In genomic region chr16:31080756-31081419, GRCh38 we compare ENCODE assay signal across 26 cellular contexts. TPM values are rescaled to one million over a fixed set of nuclear protein-coding genes. Genes with fewer than 3 reads are reported as not detected.
DNase-seq lines count a peak whose midpoint lies in the region; ATAC-seq, FAIRE-seq and TF ChIP-seq lines count a peak whose summit lies in the region.
"Had no signal": no experiment of that assay in that cellular context is flagged by ENCODE, and none has a peak within 500 bp of the region (broad histone marks: within the 10 kb centered on the region; RNA-seq: fewer than 3 reads in every experiment).

No MANE protein-coding gene starts in this region.

- intact Hi-C loops in HepG2 (cut with micrococcal nuclease; ENCODE audit: unreplicated experiment): no loop called here

- DNase-seq in activated naive CD4-positive, alpha-beta T cell treated with anti-CD3 and anti-CD28 coated beads, Interleukin-2, amount 10 ng/mL, durations not matched to agents 7 days and 5 days: no peak
- no peak for DNase-seq in activated naive CD4-positive, alpha-beta T cell treated with anti-CD3 and anti-CD28 coated beads, Interleukin-2, amount 50 U/mL, for 16 hours
- DNase-seq in MV-4-11 (lab: John Stamatoyannopoulos, UW): peak; percentile 83
- DNase-seq in HepG2 (ENCODE audit: low spot score): no peak
- no peak for DNase-seq in frontal cortex (ENCODE audit: low spot score in 2 of 2)
- DNase-seq in T1000 (lab: John Stamatoyannopoulos, UW): no peak
- DNase-seq: ACHN; activated effector memory CD4-positive, alpha-beta T cell treated with Interleukin-2 at 50 U/mL for 16 hours; BE2C; cerebellar nuclear complex; DMS79; GDM1; KBM-7; left lung; MG63; NCI-H146; NCI-H446 treated with DMSO at 0.1 percent for 48 hours; NCI-H82; SIG-M5; small intestine; stimulated activated CD4-positive, alpha-beta T cell treated with anti-CD3 and anti-CD28 coated beads, Interleukin-1b, Interleukin-23, amount 100 ng/mL, for 48 hours; stimulated activated CD8-positive, alpha-beta memory T cell treated with anti-CD3 and anti-CD28 coated beads, Interleukin-4, amount 100 ng/mL, for 48 hours had no signal

- peaks cover 15% of the 10 kb centered on the region for H3K4me1 Mint-ChIP-seq in activated naive CD4-positive, alpha-beta T cell treated with anti-CD3 and anti-CD28 coated beads, Interleukin-2, amount 10 ng/mL, durations not matched to agents 7 days and 5 days
- peaks cover 47% of the 10 kb centered on the region for H3K4me1 Mint-ChIP-seq in stimulated activated memory B cell treated with anti-CD40 and anti-IgM and Interleukin-4, amounts not matched to agents 10 μg/mL and 1 μg/mL and 100 μg/mL, for 72 hours
- no peaks in the 10 kb centered on the region for H3K4me1 Mint-ChIP-seq in activated T-helper 17 cell treated with anti-CD3 and anti-CD28 coated beads, Interleukin-2, amount 50 U/mL, for 72 hours
- H3K4me1 Mint-ChIP-seq: WTC11 had no signal

- H3K27me3 Mint-ChIP-seq in activated naive CD4-positive, alpha-beta T cell treated with anti-CD3 and anti-CD28 coated beads, Interleukin-2, amount 10 ng/mL, durations not matched to agents 7 days and 5 days: no peaks in the 10 kb centered on the region
- no peaks in the 10 kb centered on the region for H3K27me3 Mint-ChIP-seq in stimulated activated memory B cell treated with anti-CD40 and anti-IgM and Interleukin-4, amounts not matched to agents 10 μg/mL and 1 μg/mL and 100 μg/mL, for 72 hours
- no peaks in the 10 kb centered on the region for H3K27me3 Mint-ChIP-seq in activated T-helper 17 cell treated with anti-CD3 and anti-CD28 coated beads, Interleukin-2, amount 50 U/mL, for 72 hours
- H3K27me3 Mint-ChIP-seq: type B pancreatic cell had no signal

- peaks cover 30 to 53% of the 10 kb centered on the region in 2 experiments for H3K36me3 ChIP-seq in HepG2 (replicated peaks in 1 of 2; ENCODE audit: control insufficient read depth in 1 of 2, insufficient read depth in 2 of 2, low read length in 2 of 2)

- CTCF ChIA-PET in activated naive CD4-positive, alpha-beta T cell treated with anti-CD3 and anti-CD28 coated beads, Interleukin-2, amount 10 ng/mL, durations not matched to agents 7 days and 5 days (lab: Charles Lee): no interaction called here
- CTCF ChIA-PET in HepG2 (lab: Yijun Ruan, JAX; ENCODE audit: low intra/inter-chr PET ratio, low total read pairs): no interaction called here

- H3K4me3 Mint-ChIP-seq in activated naive CD4-positive, alpha-beta T cell treated with anti-CD3 and anti-CD28 coated beads, Interleukin-2, amount 10 ng/mL, durations not matched to agents 7 days and 5 days: no peak overlapping the region
- H3K4me3 Mint-ChIP-seq in stimulated activated memory B cell treated with anti-CD40 and anti-IgM and Interleukin-4, amounts not matched to agents 10 μg/mL and 1 μg/mL and 100 μg/mL, for 72 hours: no peak overlapping the region
- H3K4me3 Mint-ChIP-seq in activated T-helper 17 cell treated with anti-CD3 and anti-CD28 coated beads, Interleukin-2, amount 50 U/mL, for 72 hours: no peak overlapping the region
- H3K4me3 Mint-ChIP-seq: type B pancreatic cell, WTC11 had no signal

- no peaks in the 10 kb centered on the region for H3K9me3 Mint-ChIP-seq in activated naive CD4-positive, alpha-beta T cell treated with anti-CD3 and anti-CD28 coated beads, Interleukin-2, amount 10 ng/mL, durations not matched to agents 7 days and 5 days
- H3K9me3 Mint-ChIP-seq in stimulated activated memory B cell treated with anti-CD40 and anti-IgM and Interleukin-4, amounts not matched to agents 10 μg/mL and 1 μg/mL and 100 μg/mL, for 72 hours: no peaks in the 10 kb centered on the region
- no peaks in the 10 kb centered on the region for H3K9me3 Mint-ChIP-seq in activated T-helper 17 cell treated with anti-CD3 and anti-CD28 coated beads, Interleukin-2, amount 50 U/mL, for 72 hours
- H3K9me3 Mint-ChIP-seq: type B pancreatic cell, WTC11 had no signal

- no peak for TF ChIP-seq CTCF in HepG2 (CRISPR knock-in tag; IDR thresholded peaks at IDR 0.05)

- TF ChIP-seq EP300 in HepG2 (IDR thresholded peaks at IDR 0.05; ENCODE audit: low read depth in 2 of 2, low read length in 2 of 2) (no peak), HepG2 (CRISPR knock-in tag; IDR thresholded peaks at IDR 0.05; ENCODE audit: borderline replicate concordance) (no peak)

- no peaks in the 10 kb centered on the region for H4K20me1 ChIP-seq in HepG2 (ENCODE audit: insufficient read depth, low read length)

- H2AFZ ChIP-seq in HepG2 (ENCODE audit: low read length): no peak overlapping the region

- H3K4me3 ChIP-seq in HepG2 (replicated peaks in 1 of 3; ENCODE audit: insufficient read depth in 1 of 3, low read depth in 2 of 3, low read length in 3 of 3): no peak overlapping the region
- H3K4me3 ChIP-seq: left lung, MG63 had no signal

- in situ Hi-C loops in HepG2 (cut with HindIII; ENCODE audit: extremely low pct_ligation_motif_present, low pct_unique_long_range_greater_than_20kb): no loop called here

- H3K27me3 ChIP-seq in HepG2 (ENCODE audit: control insufficient read depth in 1 of 2, insufficient read depth in 2 of 2, low read length in 2 of 2): no peaks in the 10 kb centered on the region
- H3K27me3 ChIP-seq: BE2C, left lung, MG63 had no signal

- BruUV-seq in HepG2 (replicated peaks; lab: Mats Ljungman, UMichigan): no TSS peak

- no peak for TF ChIP-seq RAD21 in HepG2 (CRISPR knock-in tag; IDR thresholded peaks at IDR 0.05)

- H3K9ac ChIP-seq in HepG2 (ENCODE audit: insufficient read depth, low read depth, low read length): no peak overlapping the region

- TF ChIP-seq POLR2A in HepG2 (IDR thresholded peaks at IDR 0.05; ENCODE audit: insufficient read depth in 1 of 2, low read depth in 2 of 2, low read length in 2 of 2): peak; percentile 40 to 52; a peak in 3 of 4 replicates

- POLR2A ChIA-PET in HepG2 (lab: Yijun Ruan, JAX): interaction anchor here (1.1 kb wide), 1 partner anchor 61 kb away, joined by 3 read pairs; no protein-coding TSS in a partner anchor

- H3K27ac Mint-ChIP-seq in activated naive CD4-positive, alpha-beta T cell treated with anti-CD3 and anti-CD28 coated beads, Interleukin-2, amount 10 ng/mL, durations not matched to agents 7 days and 5 days: peak overlapping the region; percentile 5
- H3K27ac Mint-ChIP-seq in stimulated activated memory B cell treated with anti-CD40 and anti-IgM and Interleukin-4, amounts not matched to agents 10 μg/mL and 1 μg/mL and 100 μg/mL, for 72 hours: peak overlapping the region; percentile 32
- no peak overlapping the region for H3K27ac Mint-ChIP-seq in activated T-helper 17 cell treated with anti-CD3 and anti-CD28 coated beads, Interleukin-2, amount 50 U/mL, for 72 hours
- H3K27ac Mint-ChIP-seq: type B pancreatic cell, WTC11 had no signal

- peaks cover 37% of the 10 kb centered on the region for H3K36me3 Mint-ChIP-seq in activated naive CD4-positive, alpha-beta T cell treated with anti-CD3 and anti-CD28 coated beads, Interleukin-2, amount 10 ng/mL, durations not matched to agents 7 days and 5 days
- H3K36me3 Mint-ChIP-seq in stimulated activated memory B cell treated with anti-CD40 and anti-IgM and Interleukin-4, amounts not matched to agents 10 μg/mL and 1 μg/mL and 100 μg/mL, for 72 hours: peaks cover 47% of the 10 kb centered on the region
- peaks cover 68% of the 10 kb centered on the region for H3K36me3 Mint-ChIP-seq in activated T-helper 17 cell treated with anti-CD3 and anti-CD28 coated beads, Interleukin-2, amount 50 U/mL, for 72 hours (ENCODE audit: low read depth)

- WGBS in HepG2 (ENCODE audit: low lambda C conversion rate): 92% methylated on average over 13 of the region's 13 CpGs

- ATAC-seq in HepG2: no peak
- ATAC-seq in stimulated activated memory B cell treated with anti-CD40 and anti-IgM and Interleukin-4, amounts not matched to agents 10 μg/mL and 1 μg/mL and 100 μg/mL, for 72 hours: no peak
- no peak for ATAC-seq in activated T-helper 17 cell treated with anti-CD3 and anti-CD28 coated beads, Interleukin-2, amount 50 U/mL, for 72 hours (replicated peaks)
- ATAC-seq: left lung, WTC11 had no signal

- H3K4me2 ChIP-seq in HepG2 (ENCODE audit: low read depth, low read length): no peak overlapping the region

- no peak overlapping the region for H3K27ac ChIP-seq in HepG2 (ENCODE audit: extremely low read length, insufficient read depth, low read length)

- FAIRE-seq in HepG2 (lab: Jason Lieb, UNC) (no peak), frontal cortex (lab: Jason Lieb, UNC) (no peak)
- FAIRE-seq: small intestine had no signal

- no peaks in the 10 kb centered on the region for H3K4me1 ChIP-seq in HepG2 (ENCODE audit: insufficient read depth, low read length)
- H3K4me1 ChIP-seq: BE2C had no signal

- peaks cover 6% of the 10 kb centered on the region for H3K79me2 ChIP-seq in HepG2 (ENCODE audit: insufficient read depth, low read length)

- H3K9me3 ChIP-seq in HepG2 (ENCODE audit: low read length): no peaks in the 10 kb centered on the region
- H3K9me3 ChIP-seq: BE2C, left lung, MG63 had no signal

RNA-seq across cellular contexts. Expression of gene ZNF646, which starts 6.7 kb away (rescaled TPM):
- total RNA-seq in HepG2 (2016; rRNA removed; fragmentation: Illumina TruSeq; extraction: Trizol): 7.8 and 10.9 TPM in 2 replicates
- 1.7 and 2.4 TPM in 2 replicates for total RNA-seq in HepG2 (2016; cell fraction: cytosol; rRNA removed; fragmentation: Illumina TruSeq; extraction: Trizol; ENCODE audit: low read depth)
- total RNA-seq in HepG2 (2016; cell fraction: insoluble cytoplasmic fraction; rRNA removed; fragmentation: Illumina TruSeq; extraction: Trizol): 6.8 and 11.1 TPM in 2 replicates
- 5.0 and 5.3 TPM in 2 replicates for total RNA-seq in HepG2 (2016; cell fraction: membrane; rRNA removed; fragmentation: Illumina TruSeq; extraction: Trizol)
- total RNA-seq in HepG2 (2016; cell fraction: nucleus; rRNA removed; fragmentation: Illumina TruSeq; extraction: Trizol): 14.4 and 16.7 TPM in 2 replicates
- polyA plus RNA-seq in HepG2 (2011; rRNA removed): 3.4 and 4.4 TPM in 2 replicates
- polyA plus RNA-seq in HepG2 (2011; cell fraction: cytosol; rRNA removed): 2.2 and 2.9 TPM in 2 replicates
- polyA plus RNA-seq in HepG2 (2011; cell fraction: nucleus; rRNA removed): 19.6 and 21.3 TPM in 2 replicates
- polyA plus RNA-seq in HepG2 (2012): 5.6 and 5.8 TPM in 2 replicates
- 0.38 and 0.43 TPM in 2 replicates for polyA plus RNA-seq in HepG2 (2016; cell fraction: cytosol; fragmentation: Illumina TruSeq; extraction: Trizol; ENCODE audit: low read depth)
- 3.7 and 4.7 TPM in 2 replicates for polyA plus RNA-seq in HepG2 (2016; cell fraction: insoluble cytoplasmic fraction; fragmentation: Illumina TruSeq; extraction: Trizol; ENCODE audit: low read depth)
- 0.90 and 0.94 TPM in 2 replicates for polyA plus RNA-seq in HepG2 (2016; cell fraction: membrane; fragmentation: Illumina TruSeq; extraction: Trizol; ENCODE audit: low read depth)
- polyA plus RNA-seq in HepG2 (2016; cell fraction: nucleus; fragmentation: Illumina TruSeq; extraction: Trizol; ENCODE audit: insufficient read depth, low read depth): 22.6 and 23.3 TPM in 2 replicates
- polyA minus RNA-seq in HepG2 (2011; rRNA and poly(A)+ RNA removed; ENCODE audit: low replicate concordance): 29.7 and 32.7 TPM in 2 replicates
- polyA minus RNA-seq in HepG2 (2011; cell fraction: cytosol; rRNA and poly(A)+ RNA removed): 4.2 and 5.8 TPM in 2 replicates
- 26.1 and 29.9 TPM in 2 replicates for polyA minus RNA-seq in HepG2 (2011; cell fraction: nucleus; rRNA and poly(A)+ RNA removed)
- total RNA-seq in frontal cortex: 14.7 TPM
- 10 to 100 TPM; 19.6 to 29.7 TPM for total RNA-seq in activated T-helper 17 cell treated with anti-CD3 and anti-CD28 coated beads, Interleukin-2, amount 50 U/mL, for 72 hours

RNA-seq across cellular contexts. Expression of gene ZNF668, which starts 6.8 kb away (rescaled TPM):
- 7.5 and 9.8 TPM in 2 replicates for total RNA-seq in HepG2 (2016; rRNA removed; fragmentation: Illumina TruSeq; extraction: Trizol)
- total RNA-seq in HepG2 (2016; cell fraction: cytosol; rRNA removed; fragmentation: Illumina TruSeq; extraction: Trizol; ENCODE audit: low read depth): 1.9 and 3.1 TPM in 2 replicates
- 6.4 and 9.6 TPM in 2 replicates for total RNA-seq in HepG2 (2016; cell fraction: insoluble cytoplasmic fraction; rRNA removed; fragmentation: Illumina TruSeq; extraction: Trizol)
- 4.6 and 4.9 TPM in 2 replicates for total RNA-seq in HepG2 (2016; cell fraction: membrane; rRNA removed; fragmentation: Illumina TruSeq; extraction: Trizol)
- total RNA-seq in HepG2 (2016; cell fraction: nucleus; rRNA removed; fragmentation: Illumina TruSeq; extraction: Trizol): 6.1 and 6.8 TPM in 2 replicates
- 3.8 and 4.0 TPM in 2 replicates for polyA plus RNA-seq in HepG2 (2011; rRNA removed)
- 3.9 and 6.3 TPM in 2 replicates for polyA plus RNA-seq in HepG2 (2011; cell fraction: cytosol; rRNA removed)
- polyA plus RNA-seq in HepG2 (2011; cell fraction: nucleus; rRNA removed): 8.8 and 11.7 TPM in 2 replicates
- polyA plus RNA-seq in HepG2 (2012): 3.5 and 5.1 TPM in 2 replicates
- 1.0 and 1.1 TPM in 2 replicates for polyA plus RNA-seq in HepG2 (2016; cell fraction: cytosol; fragmentation: Illumina TruSeq; extraction: Trizol; ENCODE audit: low read depth)
- 7.3 and 8.1 TPM in 2 replicates for polyA plus RNA-seq in HepG2 (2016; cell fraction: insoluble cytoplasmic fraction; fragmentation: Illumina TruSeq; extraction: Trizol; ENCODE audit: low read depth)
- 2.8 and 2.9 TPM in 2 replicates for polyA plus RNA-seq in HepG2 (2016; cell fraction: membrane; fragmentation: Illumina TruSeq; extraction: Trizol; ENCODE audit: low read depth)
- polyA plus RNA-seq in HepG2 (2016; cell fraction: nucleus; fragmentation: Illumina TruSeq; extraction: Trizol; ENCODE audit: insufficient read depth, low read depth): 8.4 and 9.3 TPM in 2 replicates
- 17.4 and 23.8 TPM in 2 replicates for polyA minus RNA-seq in HepG2 (2011; rRNA and poly(A)+ RNA removed; ENCODE audit: low replicate concordance)
- polyA minus RNA-seq in HepG2 (2011; cell fraction: cytosol; rRNA and poly(A)+ RNA removed): 4.4 and 4.8 TPM in 2 replicates
- polyA minus RNA-seq in HepG2 (2011; cell fraction: nucleus; rRNA and poly(A)+ RNA removed): 5.5 and 6.5 TPM in 2 replicates
- total RNA-seq in frontal cortex: 9.0 TPM
- 10 to 100 TPM; 15.1 to 19.4 TPM for total RNA-seq in activated T-helper 17 cell treated with anti-CD3 and anti-CD28 coated beads, Interleukin-2, amount 50 U/mL, for 72 hours

RNA-seq across cellular contexts. Expression of gene PRSS53, which starts 7.9 kb away (rescaled TPM):
- total RNA-seq in HepG2 (2016; rRNA removed; fragmentation: Illumina TruSeq; extraction: Trizol): 0.65 and 2.2 TPM in 2 replicates
- total RNA-seq in HepG2 (2016; cell fraction: cytosol; rRNA removed; fragmentation: Illumina TruSeq; extraction: Trizol; ENCODE audit: low read depth): 0.61 and 0.62 TPM in 2 replicates
- total RNA-seq in HepG2 (2016; cell fraction: insoluble cytoplasmic fraction; rRNA removed; fragmentation: Illumina TruSeq; extraction: Trizol): 0.46 and 2.8 TPM in 2 replicates
- total RNA-seq in HepG2 (2016; cell fraction: membrane; rRNA removed; fragmentation: Illumina TruSeq; extraction: Trizol): 0.49 and 0.52 TPM in 2 replicates
- total RNA-seq in HepG2 (2016; cell fraction: nucleus; rRNA removed; fragmentation: Illumina TruSeq; extraction: Trizol): 3.2 and 4.5 TPM in 2 replicates
- polyA plus RNA-seq in HepG2 (2011; rRNA removed): 6.9 and 7.4 TPM in 2 replicates
- polyA plus RNA-seq in HepG2 (2011; cell fraction: cytosol; rRNA removed): 1.0 and 1.6 TPM in 2 replicates
- 103 and 136 TPM in 2 replicates for polyA plus RNA-seq in HepG2 (2011; cell fraction: nucleus; rRNA removed)
- 3.6 and 7.5 TPM in 2 replicates for polyA plus RNA-seq in HepG2 (2012)
- 0.19 and 0.26 TPM in 2 replicates for polyA plus RNA-seq in HepG2 (2016; cell fraction: cytosol; fragmentation: Illumina TruSeq; extraction: Trizol; ENCODE audit: low read depth)
- 0.60 TPM in 1 of 2 replicates, not detected in the other for polyA plus RNA-seq in HepG2 (2016; cell fraction: insoluble cytoplasmic fraction; fragmentation: Illumina TruSeq; extraction: Trizol; ENCODE audit: low read depth)
- polyA plus RNA-seq in HepG2 (2016; cell fraction: membrane; fragmentation: Illumina TruSeq; extraction: Trizol; ENCODE audit: low read depth): 0.09 and 0.53 TPM in 2 replicates
- 6.4 and 11.2 TPM in 2 replicates for polyA plus RNA-seq in HepG2 (2016; cell fraction: nucleus; fragmentation: Illumina TruSeq; extraction: Trizol; ENCODE audit: insufficient read depth, low read depth)
- polyA minus RNA-seq in HepG2 (2011; rRNA and poly(A)+ RNA removed; ENCODE audit: low replicate concordance): 2.8 and 9.1 TPM in 2 replicates
- polyA minus RNA-seq in HepG2 (2011; cell fraction: cytosol; rRNA and poly(A)+ RNA removed): 0.49 and 0.70 TPM in 2 replicates
- polyA minus RNA-seq in HepG2 (2011; cell fraction: nucleus; rRNA and poly(A)+ RNA removed): 21.0 and 21.8 TPM in 2 replicates
- total RNA-seq in frontal cortex: 1.6 TPM
- total RNA-seq in activated T-helper 17 cell treated with anti-CD3 and anti-CD28 coated beads, Interleukin-2, amount 50 U/mL, for 72 hours: 10 to 100 TPM in 1 of 2 donors, 1 to 10 TPM in 1; 4.5 to 17.3 TPM

RNA-seq across cellular contexts. Expression of gene VKORC1, which starts 13.7 kb away (rescaled TPM):
- total RNA-seq in HepG2 (2016; rRNA removed; fragmentation: Illumina TruSeq; extraction: Trizol) (92.1 and 141 TPM in 2 replicates), frontal cortex (35.9 TPM)
- 108 and 123 TPM in 2 replicates for total RNA-seq in HepG2 (2016; cell fraction: cytosol; rRNA removed; fragmentation: Illumina TruSeq; extraction: Trizol; ENCODE audit: low read depth)
- total RNA-seq in HepG2 (2016; cell fraction: insoluble cytoplasmic fraction; rRNA removed; fragmentation: Illumina TruSeq; extraction: Trizol): 100 and 140 TPM in 2 replicates
- 83.8 and 103 TPM in 2 replicates for total RNA-seq in HepG2 (2016; cell fraction: membrane; rRNA removed; fragmentation: Illumina TruSeq; extraction: Trizol)
- 94.6 and 113 TPM in 2 replicates for total RNA-seq in HepG2 (2016; cell fraction: nucleus; rRNA removed; fragmentation: Illumina TruSeq; extraction: Trizol)
- 613 and 615 TPM in 2 replicates for polyA plus RNA-seq in HepG2 (2011; rRNA removed)
- polyA plus RNA-seq in HepG2 (2011; cell fraction: cytosol; rRNA removed): 980 and 1,226 TPM in 2 replicates
- polyA plus RNA-seq in HepG2 (2011; cell fraction: nucleus; rRNA removed): 399 and 426 TPM in 2 replicates
- 226 and 325 TPM in 2 replicates for polyA plus RNA-seq in HepG2 (2012)
- 88.3 and 112 TPM in 2 replicates for polyA plus RNA-seq in HepG2 (2016; cell fraction: cytosol; fragmentation: Illumina TruSeq; extraction: Trizol; ENCODE audit: low read depth)
- polyA plus RNA-seq in HepG2 (2016; cell fraction: insoluble cytoplasmic fraction; fragmentation: Illumina TruSeq; extraction: Trizol; ENCODE audit: low read depth): 134 and 149 TPM in 2 replicates
- polyA plus RNA-seq in HepG2 (2016; cell fraction: membrane; fragmentation: Illumina TruSeq; extraction: Trizol; ENCODE audit: low read depth): 106 and 112 TPM in 2 replicates
- 220 and 229 TPM in 2 replicates for polyA plus RNA-seq in HepG2 (2016; cell fraction: nucleus; fragmentation: Illumina TruSeq; extraction: Trizol; ENCODE audit: insufficient read depth, low read depth)
- 450 and 1,230 TPM in 2 replicates for polyA minus RNA-seq in HepG2 (2011; rRNA and poly(A)+ RNA removed; ENCODE audit: low replicate concordance)
- 139 and 156 TPM in 2 replicates for polyA minus RNA-seq in HepG2 (2011; cell fraction: cytosol; rRNA and poly(A)+ RNA removed)
- polyA minus RNA-seq in HepG2 (2011; cell fraction: nucleus; rRNA and poly(A)+ RNA removed): 91.0 and 99.1 TPM in 2 replicates
- 100 to 1,000 TPM in 1 of 2 donors, 10 to 100 TPM in 1; 75.3 to 107 TPM for total RNA-seq in activated T-helper 17 cell treated with anti-CD3 and anti-CD28 coated beads, Interleukin-2, amount 50 U/mL, for 72 hours

RNA-seq across cellular contexts. Expression of gene BCKDK, which starts 27.3 kb away (rescaled TPM):
- total RNA-seq in HepG2 (2016; rRNA removed; fragmentation: Illumina TruSeq; extraction: Trizol): 24.9 and 25.2 TPM in 2 replicates
- 25.2 and 38.0 TPM in 2 replicates for total RNA-seq in HepG2 (2016; cell fraction: cytosol; rRNA removed; fragmentation: Illumina TruSeq; extraction: Trizol; ENCODE audit: low read depth)
- 21.6 and 21.9 TPM in 2 replicates for total RNA-seq in HepG2 (2016; cell fraction: insoluble cytoplasmic fraction; rRNA removed; fragmentation: Illumina TruSeq; extraction: Trizol)
- 42.8 and 61.6 TPM in 2 replicates for total RNA-seq in HepG2 (2016; cell fraction: membrane; rRNA removed; fragmentation: Illumina TruSeq; extraction: Trizol)
- 12.9 and 14.9 TPM in 2 replicates for total RNA-seq in HepG2 (2016; cell fraction: nucleus; rRNA removed; fragmentation: Illumina TruSeq; extraction: Trizol)
- 42.6 and 54.2 TPM in 2 replicates for polyA plus RNA-seq in HepG2 (2011; rRNA removed)
- 29.2 and 38.9 TPM in 2 replicates for polyA plus RNA-seq in HepG2 (2011; cell fraction: cytosol; rRNA removed)
- 119 and 127 TPM in 2 replicates for polyA plus RNA-seq in HepG2 (2011; cell fraction: nucleus; rRNA removed)
- 36.4 and 39.6 TPM in 2 replicates for polyA plus RNA-seq in HepG2 (2012)
- polyA plus RNA-seq in HepG2 (2016; cell fraction: cytosol; fragmentation: Illumina TruSeq; extraction: Trizol; ENCODE audit: low read depth): 61.2 and 88.9 TPM in 2 replicates
- polyA plus RNA-seq in HepG2 (2016; cell fraction: insoluble cytoplasmic fraction; fragmentation: Illumina TruSeq; extraction: Trizol; ENCODE audit: low read depth): 38.3 and 44.6 TPM in 2 replicates
- polyA plus RNA-seq in HepG2 (2016; cell fraction: membrane; fragmentation: Illumina TruSeq; extraction: Trizol; ENCODE audit: low read depth): 82.3 and 100 TPM in 2 replicates
- 34.1 and 38.8 TPM in 2 replicates for polyA plus RNA-seq in HepG2 (2016; cell fraction: nucleus; fragmentation: Illumina TruSeq; extraction: Trizol; ENCODE audit: insufficient read depth, low read depth)
- polyA minus RNA-seq in HepG2 (2011; rRNA and poly(A)+ RNA removed; ENCODE audit: low replicate concordance): 34.7 and 50.5 TPM in 2 replicates
- 23.9 and 34.2 TPM in 2 replicates for polyA minus RNA-seq in HepG2 (2011; cell fraction: cytosol; rRNA and poly(A)+ RNA removed)
- 25.6 and 37.4 TPM in 2 replicates for polyA minus RNA-seq in HepG2 (2011; cell fraction: nucleus; rRNA and poly(A)+ RNA removed)
- total RNA-seq in frontal cortex: 11.4 TPM
- 10 to 100 TPM; 48.6 to 98.3 TPM for total RNA-seq in activated T-helper 17 cell treated with anti-CD3 and anti-CD28 coated beads, Interleukin-2, amount 50 U/mL, for 72 hours
